In the genomic region with DNA sequence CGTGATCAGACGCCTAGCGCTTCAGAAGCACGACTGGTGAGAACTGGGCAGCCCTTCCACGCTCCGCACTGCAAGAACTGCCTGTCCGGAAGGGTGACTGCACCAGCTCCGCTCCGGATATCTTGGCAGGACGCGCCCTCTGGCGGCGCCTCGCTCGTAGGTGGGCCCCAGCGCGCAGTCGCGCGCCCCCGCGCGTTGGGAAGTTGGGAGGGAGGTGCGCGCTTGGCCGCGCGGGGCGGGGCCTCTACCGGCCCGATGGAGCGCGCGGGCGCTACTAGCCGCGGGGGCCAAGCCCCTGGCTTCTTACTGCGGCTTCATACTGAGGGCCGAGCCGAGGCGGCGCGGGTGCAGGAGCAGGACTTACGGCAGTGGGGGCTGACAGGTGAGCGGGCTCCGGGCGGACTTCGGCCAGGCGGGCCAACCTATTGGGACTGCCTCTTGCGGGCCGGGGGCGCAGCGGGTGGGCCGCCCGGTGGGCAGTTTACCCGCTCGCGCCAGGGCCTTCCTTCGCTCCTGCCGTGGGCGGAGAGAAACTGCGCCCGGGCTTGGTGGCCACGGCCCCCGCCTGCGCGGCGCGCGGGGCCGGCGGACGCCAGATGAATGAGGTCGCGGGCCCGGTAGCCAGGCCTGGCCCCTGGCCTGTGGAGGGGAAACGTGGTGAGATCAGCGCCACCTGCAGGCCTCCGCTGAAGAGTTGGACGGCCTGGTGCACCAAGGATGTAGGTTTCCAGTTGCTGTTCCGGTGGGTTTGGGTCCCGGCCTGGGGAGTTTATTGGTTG, we compare ENCODE assay signal across 8 cellular contexts. TPM values are rescaled to one million over a fixed set of nuclear protein-coding genes. Genes with fewer than 3 reads are reported as not detected.
DNase-seq lines count a peak whose midpoint lies in the region; ATAC-seq and TF ChIP-seq lines count a peak whose summit lies in the region.

TSS of gene CHD1L (plus strand) at position 236 of the 779 bp plus-strand sequence. CDS start at position 256, 20 bp downstream.

- DNase-seq in NCI-H526 (lab: John Stamatoyannopoulos, UW) (peak; percentile 98 to 100), coronary artery (ENCODE audit: low spot score) (peak; percentile 96), left lobe of liver (ENCODE audit: low spot score) (peak; percentile 98)
- DNase-seq in activated CD4-positive, alpha-beta T cell treated with anti-CD3 and anti-CD28 coated beads, Interleukin-2, amount 10 ng/mL, durations not matched to agents 24 days and 14 days = peak; percentile 98
- peak; percentile 91 for DNase-seq in stimulated activated CD4-positive, alpha-beta T cell treated with anti-CD3 and anti-CD28 coated beads, Interleukin-2, amount 100 ng/mL, for 4 hours (ENCODE audit: low read depth)

- H3K4me3 ChIP-seq in BLaER1 treated with 17β-estradiol and CSF1 and Interleukin-3, amounts not matched to agents 10 nM and 100 nM = peak within 1 kb of the TSS; percentile 85 to 99 (median 92)
- peak within 1 kb of the TSS; percentile 83 for H3K4me3 ChIP-seq in coronary artery

- H3K4me3 Mint-ChIP-seq in activated CD4-positive, alpha-beta T cell treated with anti-CD3 and anti-CD28 coated beads, Interleukin-2, amount 10 ng/mL, durations not matched to agents 24 days and 14 days = peak within 1 kb of the TSS; percentile 84

- peak within 1 kb of the TSS; percentile 84 to 99 (median 97) for H3K27ac ChIP-seq in BLaER1 treated with 17β-estradiol and CSF1 and Interleukin-3, amounts not matched to agents 10 nM and 100 nM
- peak within 1 kb of the TSS; percentile 93 for H3K27ac ChIP-seq in coronary artery

- no peaks in the 10 kb centered on the region for H3K27me3 ChIP-seq in BLaER1 treated with 17β-estradiol and CSF1 and Interleukin-3, amounts not matched to agents 10 nM and 100 nM

- H3K9ac ChIP-seq in BLaER1 treated with 17β-estradiol and CSF1 and Interleukin-3, amounts not matched to agents 10 nM and 100 nM = peak within 1 kb of the TSS; percentile 91 to 99 (median 97)

- peaks cover 0 to 47% (median 42%) of the 10 kb centered on the region in 11 experiments; a peak in 18 of 22 replicates for H4K20me1 ChIP-seq in BLaER1 treated with 17β-estradiol and CSF1 and Interleukin-3, amounts not matched to agents 10 nM and 100 nM

- TF ChIP-seq CTCF in coronary artery (IDR thresholded peaks at IDR 0.05) = peak; percentile 63

- H3K36me3 ChIP-seq in BLaER1 treated with 17β-estradiol and CSF1 and Interleukin-3, amounts not matched to agents 10 nM and 100 nM = peaks cover 0 to 18% (median 8%) of the 10 kb centered on the region in 11 experiments; a peak in 10 of 22 replicates

- H3K9me3 Mint-ChIP-seq in activated CD4-positive, alpha-beta T cell treated with anti-CD3 and anti-CD28 coated beads, Interleukin-2, amount 10 ng/mL, durations not matched to agents 24 days and 14 days = no peaks in the 10 kb centered on the region

- H3K4me1 ChIP-seq in BLaER1 treated with 17β-estradiol and CSF1 and Interleukin-3, amounts not matched to agents 10 nM and 100 nM = peaks cover 36 to 48% (median 42%) of the 10 kb centered on the region in 10 experiments

- peaks cover 34% of the 10 kb centered on the region for H3K4me1 Mint-ChIP-seq in activated CD4-positive, alpha-beta T cell treated with anti-CD3 and anti-CD28 coated beads, Interleukin-2, amount 10 ng/mL, durations not matched to agents 24 days and 14 days

- peaks cover 8% of the 10 kb centered on the region for H3K27me3 Mint-ChIP-seq in activated CD4-positive, alpha-beta T cell treated with anti-CD3 and anti-CD28 coated beads, Interleukin-2, amount 10 ng/mL, durations not matched to agents 24 days and 14 days

- intact Hi-C loops in activated CD4-positive, alpha-beta T cell treated with anti-CD3 and anti-CD28 coated beads, Interleukin-2, amount 10 ng/mL, durations not matched to agents 24 days and 14 days (cut with micrococcal nuclease) = loop anchor here (1.0 to 10.0 kb wide), 4 partner anchors 17 to 1092 kb away; partner anchors contain the start of genes FMO5 and PRKAB2

- H3K27ac Mint-ChIP-seq in activated CD4-positive, alpha-beta T cell treated with anti-CD3 and anti-CD28 coated beads, Interleukin-2, amount 10 ng/mL, durations not matched to agents 24 days and 14 days = peak within 1 kb of the TSS; percentile 88

- ATAC-seq in GM19324 (IDR thresholded peaks at IDR 0.05; ENCODE audit: low FRiP score, unreplicated experiment) (peak; percentile 90), HG03469 (IDR thresholded peaks at IDR 0.05; ENCODE audit: unreplicated experiment) (peak; percentile 78), left lobe of liver (peak; percentile 90)

- H3K4me2 ChIP-seq in BLaER1 treated with 17β-estradiol and CSF1 and Interleukin-3, amounts not matched to agents 10 nM and 100 nM = peak within 1 kb of the TSS; percentile 69 to 99 (median 89)

- peaks cover 16% of the 10 kb centered on the region for H3K36me3 Mint-ChIP-seq in activated CD4-positive, alpha-beta T cell treated with anti-CD3 and anti-CD28 coated beads, Interleukin-2, amount 10 ng/mL, durations not matched to agents 24 days and 14 days (ENCODE audit: low read depth)

- H3K9me3 ChIP-seq in BLaER1 treated with 17β-estradiol and CSF1 and Interleukin-3, amounts not matched to agents 10 nM and 100 nM (replicated peaks in 1 of 11) = peaks cover 0 to 10% (median 3%) of the 10 kb centered on the region in 11 experiments; a peak in 11 of 22 replicates

RNA-seq across cellular contexts. Expression of gene CHD1L, which starts in this region (rescaled TPM):
- 72.9 and 80.3 TPM in 2 replicates for total RNA-seq in activated CD4-positive, alpha-beta T cell treated with anti-CD3 and anti-CD28 coated beads, Interleukin-2, amount 10 ng/mL, durations not matched to agents 24 days and 14 days
- total RNA-seq in left lobe of liver = 27.9 TPM

Comparison
In these comparisons a context has a peak if more than half of its experiments do, and no peak if none do; other contexts are left out.
1. Peak in every context shown above with its lines: DNase-seq, ATAC-seq, H3K4me3 ChIP-seq and H3K27ac ChIP-seq.